ENCODE assay signal across 27 cellular contexts in genomic region chr5:67364381-67364970, GRCh38.
"Had no signal": no experiment of that assay in that cellular context is flagged by ENCODE, and none has a peak within 500 bp of the region (broad histone marks: within the 10 kb centered on the region; RNA-seq: fewer than 3 reads in every experiment).

No MANE protein-coding gene starts in this region.

- H3K27ac Mint-ChIP-seq: activated CD8-positive, alpha-beta T cell treated with anti-CD3 and anti-CD28 coated beads for 36 hours; activated naive CD4-positive, alpha-beta T cell treated with anti-CD3 and anti-CD28 coated beads, Interleukin-2, amount 10 ng/mL, durations not matched to agents 7 days and 5 days; activated naive CD8-positive, alpha-beta T cell treated with anti-CD3 and anti-CD28 coated beads for 36 hours; activated T-cell treated with anti-CD3 and anti-CD28 coated beads, Interleukin-2, amount 50 U/mL, for 72 hours; activated T-helper 2 cell treated with anti-CD3 and anti-CD28 coated beads, Interferon-gamma antibody, Interleukin-2, Interleukin-4, amounts not matched to agents 10 μg/mL and 5 μg/mL and 100 μg/mL, durations not matched to agents 14 hours and 24 hours and 36 hours; T-helper 1 cell treated with Interleukin-12 subunit alpha and Interleukin-12 subunit beta and Interleukin-4 antibody, amounts not matched to agents 30 μg/mL and 1 μg/mL, for 36 hours had no signal

- H3K4me1 ChIP-seq: Peyer's patch, SJSA1 had no signal

- DNase-seq: activated CD4-positive, alpha-beta T cell treated with anti-CD3 and anti-CD28 coated beads for 4 hours; activated CD8-positive, alpha-beta memory T cell treated with anti-CD3 and anti-CD28 coated beads, Interleukin-2, amount 50 U/mL, for 4 hours; activated gamma-delta T cell treated with Interleukin-2 at 50 U/mL for 16 hours; activated naive CD4-positive, alpha-beta T cell treated with anti-CD3 and anti-CD28 coated beads, Interleukin-2, amount 10 ng/mL, durations not matched to agents 7 days and 5 days; activated naive CD8-positive, alpha-beta T cell treated with anti-CD3 and anti-CD28 coated beads for 36 hours; activated T-cell treated with anti-CD3 and anti-CD28 coated beads, Interleukin-2, amount 50 U/mL, for 72 hours; KG1; NCI-H1092; NCI-H1417 treated with DMSO at 0.1 percent for 48 hours; NCI-H1694; NCI-H2029; NCI-H2107; NCI-H345; NCI-H510A; NCI-H526 treated with DMSO at 0.1 percent for 48 hours; NCI-H82; NK-92 treated with Interleukin-12 subunit alpha and Interleukin-12 subunit beta, amount 100 ng/mL, for 24 hours; OCI-M1; Peyer's patch; SHP77 had no signal

- H3K27me3 Mint-ChIP-seq: activated CD8-positive, alpha-beta T cell treated with anti-CD3 and anti-CD28 coated beads for 36 hours; activated naive CD8-positive, alpha-beta T cell treated with anti-CD3 and anti-CD28 coated beads for 36 hours had no signal

- H3K36me3 ChIP-seq: Peyer's patch, SJSA1 had no signal

- H3K36me3 Mint-ChIP-seq: activated naive CD4-positive, alpha-beta T cell treated with anti-CD3 and anti-CD28 coated beads, Interleukin-2, amount 10 ng/mL, durations not matched to agents 7 days and 5 days; activated naive CD8-positive, alpha-beta T cell treated with anti-CD3 and anti-CD28 coated beads for 36 hours had no signal

- H3K9me3 Mint-ChIP-seq: activated CD8-positive, alpha-beta T cell treated with anti-CD3 and anti-CD28 coated beads for 36 hours; activated naive CD4-positive, alpha-beta T cell treated with anti-CD3 and anti-CD28 coated beads, Interleukin-2, amount 10 ng/mL, durations not matched to agents 7 days and 5 days; activated naive CD8-positive, alpha-beta T cell treated with anti-CD3 and anti-CD28 coated beads for 36 hours; activated T-cell treated with anti-CD3 and anti-CD28 coated beads, Interleukin-2, amount 50 U/mL, for 72 hours; activated T-helper 2 cell treated with anti-CD3 and anti-CD28 coated beads, Interferon-gamma antibody, Interleukin-2, Interleukin-4, amounts not matched to agents 10 μg/mL and 5 μg/mL and 100 μg/mL, durations not matched to agents 14 hours and 24 hours and 36 hours; T-helper 1 cell treated with Interleukin-12 subunit alpha and Interleukin-12 subunit beta and Interleukin-4 antibody, amounts not matched to agents 30 μg/mL and 1 μg/mL, for 36 hours had no signal

- H3K4me3 Mint-ChIP-seq: activated CD8-positive, alpha-beta T cell treated with anti-CD3 and anti-CD28 coated beads for 36 hours; activated naive CD4-positive, alpha-beta T cell treated with anti-CD3 and anti-CD28 coated beads, Interleukin-2, amount 10 ng/mL, durations not matched to agents 7 days and 5 days; activated naive CD8-positive, alpha-beta T cell treated with anti-CD3 and anti-CD28 coated beads for 36 hours; activated T-cell treated with anti-CD3 and anti-CD28 coated beads, Interleukin-2, amount 50 U/mL, for 72 hours; T-helper 1 cell treated with Interleukin-12 subunit alpha and Interleukin-12 subunit beta and Interleukin-4 antibody, amounts not matched to agents 30 μg/mL and 1 μg/mL, for 36 hours had no signal

- H3K27me3 ChIP-seq: Peyer's patch, SJSA1 had no signal

- H3K9me3 ChIP-seq: Peyer's patch, SJSA1 had no signal

- H3K27ac ChIP-seq: Peyer's patch, RWPE1, SJSA1 had no signal

- H3K4me3 ChIP-seq: Peyer's patch, SJSA1 had no signal

- ATAC-seq: activated CD4-positive, CD25-positive, alpha-beta regulatory T cell treated with anti-CD3 and anti-CD28 coated beads, Interleukin-2, amount 50 U/mL, for 24 hours; SK-N-SH treated with all-trans-retinoic acid at 6 μM for 48 hours had no signal
